Comparison of ENCODE assay signal across 1 cellular context in the genomic region with DNA sequence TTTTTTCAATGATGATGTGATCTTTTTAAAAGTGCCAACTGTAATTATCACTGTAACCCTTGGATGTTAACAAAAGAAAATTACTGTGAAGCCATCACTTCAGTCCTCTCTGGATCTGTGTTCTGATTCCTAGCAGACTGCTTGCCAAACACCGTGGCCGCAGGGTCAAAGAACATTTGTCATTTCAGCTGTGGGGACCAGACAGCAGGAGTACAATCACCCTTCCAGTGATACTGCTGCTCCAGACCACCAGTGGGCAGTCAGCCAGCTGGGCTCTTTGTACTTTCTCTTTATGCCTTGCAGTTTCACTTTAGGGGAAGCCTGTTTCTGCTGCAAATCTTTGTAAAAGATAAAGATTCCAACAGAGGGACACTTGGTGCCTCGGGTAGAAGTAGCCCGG.
TF ChIP-seq lines count a peak whose summit lies in the region.

No MANE protein-coding gene starts in this region.

TF ChIP-seq in WTC11, 78 proteins besides CTCF, POLR2A, EP300 and RAD21 (continued from another document):
- TF ChIP-seq, protein P1, sequence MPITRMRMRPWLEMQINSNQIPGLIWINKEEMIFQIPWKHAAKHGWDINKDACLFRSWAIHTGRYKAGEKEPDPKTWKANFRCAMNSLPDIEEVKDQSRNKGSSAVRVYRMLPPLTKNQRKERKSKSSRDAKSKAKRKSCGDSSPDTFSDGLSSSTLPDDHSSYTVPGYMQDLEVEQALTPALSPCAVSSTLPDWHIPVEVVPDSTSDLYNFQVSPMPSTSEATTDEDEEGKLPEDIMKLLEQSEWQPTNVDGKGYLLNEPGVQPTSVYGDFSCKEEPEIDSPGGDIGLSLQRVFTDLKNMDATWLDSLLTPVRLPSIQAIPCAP (CRISPR knock-in tag; IDR thresholded peaks at IDR 0.05) = no peak
- TF ChIP-seq, protein P2, sequence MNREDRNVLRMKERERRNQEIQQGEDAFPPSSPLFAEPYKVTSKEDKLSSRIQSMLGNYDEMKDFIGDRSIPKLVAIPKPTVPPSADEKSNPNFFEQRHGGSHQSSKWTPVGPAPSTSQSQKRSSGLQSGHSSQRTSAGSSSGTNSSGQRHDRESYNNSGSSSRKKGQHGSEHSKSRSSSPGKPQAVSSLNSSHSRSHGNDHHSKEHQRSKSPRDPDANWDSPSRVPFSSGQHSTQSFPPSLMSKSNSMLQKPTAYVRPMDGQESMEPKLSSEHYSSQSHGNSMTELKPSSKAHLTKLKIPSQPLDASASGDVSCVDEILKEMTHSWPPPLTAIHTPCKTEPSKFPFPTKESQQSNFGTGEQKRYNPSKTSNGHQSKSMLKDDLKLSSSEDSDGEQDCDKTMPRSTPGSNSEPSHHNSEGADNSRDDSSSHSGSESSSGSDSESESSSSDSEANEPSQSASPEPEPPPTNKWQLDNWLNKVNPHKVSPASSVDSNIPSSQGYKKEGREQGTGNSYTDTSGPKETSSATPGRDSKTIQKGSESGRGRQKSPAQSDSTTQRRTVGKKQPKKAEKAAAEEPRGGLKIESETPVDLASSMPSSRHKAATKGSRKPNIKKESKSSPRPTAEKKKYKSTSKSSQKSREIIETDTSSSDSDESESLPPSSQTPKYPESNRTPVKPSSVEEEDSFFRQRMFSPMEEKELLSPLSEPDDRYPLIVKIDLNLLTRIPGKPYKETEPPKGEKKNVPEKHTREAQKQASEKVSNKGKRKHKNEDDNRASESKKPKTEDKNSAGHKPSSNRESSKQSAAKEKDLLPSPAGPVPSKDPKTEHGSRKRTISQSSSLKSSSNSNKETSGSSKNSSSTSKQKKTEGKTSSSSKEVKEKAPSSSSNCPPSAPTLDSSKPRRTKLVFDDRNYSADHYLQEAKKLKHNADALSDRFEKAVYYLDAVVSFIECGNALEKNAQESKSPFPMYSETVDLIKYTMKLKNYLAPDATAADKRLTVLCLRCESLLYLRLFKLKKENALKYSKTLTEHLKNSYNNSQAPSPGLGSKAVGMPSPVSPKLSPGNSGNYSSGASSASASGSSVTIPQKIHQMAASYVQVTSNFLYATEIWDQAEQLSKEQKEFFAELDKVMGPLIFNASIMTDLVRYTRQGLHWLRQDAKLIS (CRISPR knock-in tag; IDR thresholded peaks at IDR 0.05; ENCODE audit: borderline replicate concordance) = no peak
- TF ChIP-seq, protein P3, sequence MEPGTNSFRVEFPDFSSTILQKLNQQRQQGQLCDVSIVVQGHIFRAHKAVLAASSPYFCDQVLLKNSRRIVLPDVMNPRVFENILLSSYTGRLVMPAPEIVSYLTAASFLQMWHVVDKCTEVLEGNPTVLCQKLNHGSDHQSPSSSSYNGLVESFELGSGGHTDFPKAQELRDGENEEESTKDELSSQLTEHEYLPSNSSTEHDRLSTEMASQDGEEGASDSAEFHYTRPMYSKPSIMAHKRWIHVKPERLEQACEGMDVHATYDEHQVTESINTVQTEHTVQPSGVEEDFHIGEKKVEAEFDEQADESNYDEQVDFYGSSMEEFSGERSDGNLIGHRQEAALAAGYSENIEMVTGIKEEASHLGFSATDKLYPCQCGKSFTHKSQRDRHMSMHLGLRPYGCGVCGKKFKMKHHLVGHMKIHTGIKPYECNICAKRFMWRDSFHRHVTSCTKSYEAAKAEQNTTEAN (CRISPR knock-in tag; IDR thresholded peaks at IDR 0.05) = no peak
- TF ChIP-seq NFATC4 (CRISPR knock-in tag; IDR thresholded peaks at IDR 0.05) = no peak
- TF ChIP-seq, protein P4, sequence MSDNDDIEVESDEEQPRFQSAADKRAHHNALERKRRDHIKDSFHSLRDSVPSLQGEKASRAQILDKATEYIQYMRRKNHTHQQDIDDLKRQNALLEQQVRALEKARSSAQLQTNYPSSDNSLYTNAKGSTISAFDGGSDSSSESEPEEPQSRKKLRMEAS (CRISPR knock-in tag; IDR thresholded peaks at IDR 0.05) = no peak
